ENCODE assay signal across 1 cellular context in genomic region chr18:79754022-79754761, GRCh38.
TF ChIP-seq lines count a peak whose summit lies in the region.

No MANE protein-coding gene starts in this region.

TF ChIP-seq in endothelial cell of umbilical vein, 7 proteins besides CTCF, POLR2A, EP300 and RAD21:
- TF ChIP-seq MYC (IDR thresholded peaks at IDR 0.05; ENCODE audit: low read depth, low read length) (no peak), FOS (IDR thresholded peaks at IDR 0.05; ENCODE audit: borderline replicate concordance, insufficient read depth, low read length) (no peak), POLR2AphosphoS5 (IDR thresholded peaks at IDR 0.05; ENCODE audit: insufficient read depth, low read depth, low read length) (no peak), JUN (IDR thresholded peaks at IDR 0.05; ENCODE audit: borderline replicate concordance, insufficient read depth, insufficient read length, low read depth) (no peak), GATA2 (IDR thresholded peaks at IDR 0.05; ENCODE audit: insufficient read depth, insufficient read length, low read depth, low read length) (no peak), MAX (IDR thresholded peaks at IDR 0.05; ENCODE audit: insufficient read depth, insufficient read length) (no peak), EZH2 (IDR thresholded peaks at IDR 0.05; ENCODE audit: borderline replicate concordance, low read depth, low read length, severe bottlenecking) (no peak)
TF ChIP-seq in endothelial cell of umbilical vein: peak in this region for 0.
